ENCODE assay signal across 9 cellular contexts in the genomic region with DNA sequence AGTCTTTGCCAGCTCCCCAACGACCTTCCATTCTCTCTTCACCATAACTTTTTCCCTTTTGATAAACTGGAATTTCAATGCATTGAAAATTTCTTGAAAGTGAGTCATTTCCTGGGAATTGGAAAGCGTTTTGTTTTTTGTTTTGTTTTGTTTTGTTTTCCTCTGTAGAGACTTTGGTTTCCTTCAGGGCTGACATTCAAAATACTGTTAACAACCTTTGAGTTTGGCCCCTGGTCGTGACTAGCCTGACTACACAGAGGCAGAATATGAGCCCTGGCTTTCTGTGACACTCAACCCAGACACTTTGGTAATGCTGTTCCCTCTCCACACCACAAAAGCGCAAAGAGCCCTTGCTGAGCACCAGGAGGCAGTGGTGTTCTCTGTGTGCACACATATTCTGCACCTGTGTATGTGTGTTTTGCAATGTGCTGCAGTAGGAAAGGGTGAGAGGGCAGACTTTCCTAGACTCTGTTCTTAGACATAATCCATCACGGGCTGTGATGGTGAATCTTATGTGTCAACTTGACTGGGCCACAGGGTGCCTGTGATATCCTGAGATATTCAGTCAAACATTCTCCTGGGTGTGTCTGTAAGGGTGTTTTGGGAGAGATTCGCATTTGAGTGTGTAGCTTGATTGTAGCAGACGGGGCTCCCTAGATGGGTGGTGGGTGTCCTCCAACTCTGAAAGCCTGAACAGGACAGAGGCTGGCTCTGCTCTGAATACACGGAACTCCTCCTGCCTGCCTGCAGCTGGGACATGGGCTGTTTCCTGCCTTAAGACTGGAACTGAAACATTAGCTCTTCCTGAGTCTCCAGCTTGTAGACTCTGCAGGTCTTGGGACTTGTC. TPM values are rescaled to one million over a fixed set of nuclear protein-coding genes. Genes with fewer than 3 reads are reported as not detected.
A peak's percentile ranks its signal among the peaks of the same experiment; 100 is the strongest.
DNase-seq lines count a peak whose midpoint lies in the region; ATAC-seq and TF ChIP-seq lines count a peak whose summit lies in the region.
"Had no signal": no experiment of that assay in that cellular context is flagged by ENCODE, and none has a peak within 500 bp of the region (broad histone marks: within the 10 kb centered on the region; RNA-seq: fewer than 3 reads in every experiment).

No MANE protein-coding gene starts in this region.

- intact Hi-C loops in activated CD8-positive, alpha-beta T cell treated with anti-CD3 and anti-CD28 coated beads for 36 hours (cut with micrococcal nuclease) = loop anchor here (10.0 kb wide), 1 partner anchor 110 kb away; no protein-coding TSS in a partner anchor
- intact Hi-C loops in cardiac septum (cut with DNase I) = loop anchor here (5.0 kb wide), 1 partner anchor 103 kb away; no protein-coding TSS in a partner anchor

- CTCF ChIA-PET in activated CD8-positive, alpha-beta T cell treated with anti-CD3 and anti-CD28 coated beads for 36 hours (lab: Charles Lee) = interaction anchor here (0.7 to 1.9 kb wide), 5 partner anchors 16 to 174 kb away, joined by 3 to 5 read pairs (median 4); no protein-coding TSS in a partner anchor

- H3K4me3 Mint-ChIP-seq in activated CD8-positive, alpha-beta T cell treated with anti-CD3 and anti-CD28 coated beads for 36 hours = no peak overlapping the region
- H3K4me3 Mint-ChIP-seq: dendritic cell treated with granulocyte-macrophage colony-stimulating factor and Interleukin-4, amounts not matched to agents 40 ng/mL and 50 ng/mL, for 4 days had no signal

- peaks cover 6% of the 10 kb centered on the region for H3K9me3 Mint-ChIP-seq in activated CD8-positive, alpha-beta T cell treated with anti-CD3 and anti-CD28 coated beads for 36 hours
- H3K9me3 Mint-ChIP-seq: dendritic cell treated with granulocyte-macrophage colony-stimulating factor and Interleukin-4, amounts not matched to agents 40 ng/mL and 50 ng/mL, for 4 days had no signal

- DNase-seq in NCI-H2107 treated with DMSO at 0.1 percent for 48 hours (lab: John Stamatoyannopoulos, UW; ENCODE audit: unreplicated experiment) (peak; percentile 13), NCI-H2107 (lab: John Stamatoyannopoulos, UW) (no peak), MV-4-11 (lab: John Stamatoyannopoulos, UW) (peak; percentile 73), cardiac septum (ENCODE audit: low spot score) (peak; percentile 70)
- DNase-seq in activated CD8-positive, alpha-beta T cell treated with anti-CD3 and anti-CD28 coated beads for 36 hours = peak; percentile 43
- peak; percentile 48 for DNase-seq in stimulated activated CD4-positive, alpha-beta T cell treated with anti-CD3 and anti-CD28 coated beads, Interleukin-4, amount 100 ng/mL, for 24 hours
- DNase-seq in activated effector memory CD4-positive, alpha-beta T cell treated with anti-CD3 and anti-CD28 coated beads, Interleukin-2, amount 50 U/mL, for 16 hours = no peak

- POLR2A ChIA-PET in activated CD8-positive, alpha-beta T cell treated with anti-CD3 and anti-CD28 coated beads for 36 hours (lab: Charles Lee) = interaction anchor here (0.6 to 1.3 kb wide), 2 partner anchors 30 to 213 kb away, joined by 3 read pairs; no protein-coding TSS in a partner anchor

- no peaks in the 10 kb centered on the region for H3K27me3 Mint-ChIP-seq in activated CD8-positive, alpha-beta T cell treated with anti-CD3 and anti-CD28 coated beads for 36 hours

- peaks cover 6% of the 10 kb centered on the region for H3K36me3 Mint-ChIP-seq in activated CD8-positive, alpha-beta T cell treated with anti-CD3 and anti-CD28 coated beads for 36 hours (ENCODE audit: low read depth)

- H3K27ac Mint-ChIP-seq in activated CD8-positive, alpha-beta T cell treated with anti-CD3 and anti-CD28 coated beads for 36 hours = no peak overlapping the region
- H3K27ac Mint-ChIP-seq: dendritic cell treated with granulocyte-macrophage colony-stimulating factor and Interleukin-4, amounts not matched to agents 40 ng/mL and 50 ng/mL, for 4 days had no signal

- peak; percentile 48 for TF ChIP-seq CTCF in activated CD8-positive, alpha-beta T cell treated with anti-CD3 and anti-CD28 coated beads for 36 hours (IDR thresholded peaks at IDR 0.05)

- H3K4me1 Mint-ChIP-seq in activated CD8-positive, alpha-beta T cell treated with anti-CD3 and anti-CD28 coated beads for 36 hours (ENCODE audit: low read depth) = peaks cover 25% of the 10 kb centered on the region

- peak; percentile 61 for ATAC-seq in GM21786 (IDR thresholded peaks at IDR 0.05; ENCODE audit: unreplicated experiment)
- peak; percentile 73 for ATAC-seq in activated CD8-positive, alpha-beta T cell treated with anti-CD3 and anti-CD28 coated beads for 36 hours

RNA-seq across cellular contexts. Expression of gene ANKRD10, which starts 29.5 kb away (rescaled TPM):
- 10 to 100 TPM; 81.6 to 86.1 TPM for total RNA-seq in activated CD8-positive, alpha-beta T cell treated with anti-CD3 and anti-CD28 coated beads for 36 hours
- 84.4 TPM for total RNA-seq in cardiac septum

Comparison
In these comparisons a context has a peak if more than half of its experiments do, and no peak if none do; other contexts are left out.
1. DNase-seq: peak in NCI-H2107 treated with DMSO at 0.1 percent for 48 hours (single experiment), MV-4-11 (single experiment), activated CD8-positive, alpha-beta T cell treated with anti-CD3 and anti-CD28 coated beads for 36 hours (single experiment), cardiac septum (single experiment) and stimulated activated CD4-positive, alpha-beta T cell treated with anti-CD3 and anti-CD28 coated beads, Interleukin-4, amount 100 ng/mL, for 24 hours (single experiment); none in NCI-H2107 (single experiment) and activated effector memory CD4-positive, alpha-beta T cell treated with anti-CD3 and anti-CD28 coated beads, Interleukin-2, amount 50 U/mL, for 16 hours (single experiment).